1 cellular context compared by ENCODE assay signal in the genomic region with DNA sequence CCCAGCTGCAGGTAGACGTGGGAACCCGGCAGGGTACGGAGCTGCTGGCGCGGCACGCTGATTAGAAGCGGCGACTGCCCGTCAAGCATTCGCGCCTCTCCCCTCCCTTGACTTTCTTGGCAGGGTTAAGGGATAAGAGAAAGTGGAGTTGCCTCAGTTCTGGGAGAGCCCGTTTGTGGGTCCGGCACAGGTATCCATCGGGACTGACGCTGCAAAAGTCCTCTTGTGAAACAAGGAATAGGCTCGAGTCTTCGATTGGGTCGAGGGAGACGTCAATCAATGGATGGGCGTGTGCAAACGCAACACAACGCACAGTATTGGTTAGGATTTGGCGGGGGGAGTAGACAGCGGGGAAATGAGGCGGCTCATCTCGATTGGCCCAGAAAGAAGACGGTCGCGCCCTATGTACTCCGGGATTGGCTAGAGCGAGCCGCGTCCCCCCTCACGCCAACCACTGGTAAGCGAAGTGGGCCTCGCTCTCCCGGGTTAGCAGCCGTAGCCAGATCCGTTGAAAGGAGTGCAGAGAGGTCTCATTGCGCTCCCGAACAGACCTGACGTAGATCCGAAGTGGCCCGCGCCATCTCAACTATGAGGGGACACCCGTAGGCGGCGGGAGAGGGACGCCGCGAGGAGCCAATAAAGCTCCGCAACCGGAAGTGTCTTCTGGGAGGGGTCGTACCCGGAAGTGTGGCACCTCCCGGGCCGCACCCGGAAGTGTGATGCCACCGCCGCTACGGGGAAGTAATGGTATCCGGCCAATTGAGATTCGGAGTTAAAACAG.
A peak's percentile ranks its signal among the peaks of the same experiment; 100 is the strongest.
TF ChIP-seq lines count a peak whose summit lies in the region.

Gene MON1B, plus strand, starts transcription at position 713 of the 781 bp plus-strand sequence. CDS start 296 bp downstream, outside the sequence.

TF ChIP-seq in K562, 482 proteins besides CTCF, POLR2A, EP300 and RAD21 (continued from another document and continues in another):
- TF ChIP-seq ASH1L (IDR thresholded peaks at IDR 0.05; ENCODE audit: borderline replicate concordance, low read depth, partially characterized antibody) (peak; percentile 91), ETV1 (tag; conservative IDR thresholded peaks at IDR 0.05; ENCODE audit: low read depth) (peak; percentile 96), DPF2 (IDR thresholded peaks at IDR 0.05) (no peak), TEAD1 (CRISPR knock-in tag; IDR thresholded peaks at IDR 0.05) (0 out of 4 replicates have a peak, but pooled peaks of 1 of the 2 experiments have one; percentile 26), GMEB1 (CRISPR knock-in tag; IDR thresholded peaks at IDR 0.05) (peak; percentile 40), MAZ (CRISPR knock-in tag; conservative IDR thresholded peaks at IDR 0.05 in 1 of 2, IDR thresholded peaks at IDR 0.05 in 1 of 2) (peak; percentile 79 to 85; a peak in 3 of 4 replicates), CBFA2T3 (IDR thresholded peaks at IDR 0.05) (no peak), EP400 (IDR thresholded peaks at IDR 0.05) (peak; percentile 92), FOS (IDR thresholded peaks at IDR 0.05; ENCODE audit: extremely low read depth, insufficient read length) (peak; percentile 79), RBM34 (IDR thresholded peaks at IDR 0.05; ENCODE audit: borderline replicate concordance, insufficient read depth, low read length) (no peak), L3MBTL2 (IDR thresholded peaks at IDR 0.05) (peak; percentile 60), MEIS2 (IDR thresholded peaks at IDR 0.05; ENCODE audit: partially characterized antibody) (peak; percentile 61), CBFB (CRISPR knock-in tag; IDR thresholded peaks at IDR 0.05) (0 out of 2 replicates have a peak, but pooled peaks have one; percentile 21), COPS2 (conservative IDR thresholded peaks at IDR 0.05) (no peak), E2F6 (IDR thresholded peaks at IDR 0.05; ENCODE audit: borderline replicate concordance in 1 of 2, extremely low read depth in 1 of 2, insufficient read depth in 1 of 2, insufficient read length in 1 of 2, low read depth in 1 of 2, low read length in 1 of 2, poor library complexity in 1 of 2, severe bottlenecking in 1 of 2) (peak; percentile 26 to 58), ZNF280A (IDR thresholded peaks at IDR 0.05; ENCODE audit: low read depth, partially characterized antibody) (no peak), MXD1 (CRISPR knock-in tag; IDR thresholded peaks at IDR 0.05; ENCODE audit: borderline replicate concordance, poor library complexity, severe bottlenecking) (no peak), KLF1 (tag; IDR thresholded peaks at IDR 0.05) (peak; percentile 77; the same call in 1 of the 2 replicates), TAF7 (tag; IDR thresholded peaks at IDR 0.05) (peak; percentile 76), ZNF408 (CRISPR knock-in tag; IDR thresholded peaks at IDR 0.05; ENCODE audit: low read depth) (no peak), PHF8 (IDR thresholded peaks at IDR 0.05; ENCODE audit: borderline replicate concordance, low read length) (peak; percentile 87), SLC30A9 (CRISPR knock-in tag; IDR thresholded peaks at IDR 0.05) (no peak), HDAC2 (IDR thresholded peaks at IDR 0.05) (peak; percentile 45; the same call in 1 of the 2 replicates), POLR2AphosphoS5 (IDR thresholded peaks at IDR 0.05; ENCODE audit: control insufficient read depth, insufficient read depth, low read depth, low read length) (peak; percentile 79), CHCHD3 (CRISPR knock-in tag; IDR thresholded peaks at IDR 0.05) (no peak), ZNF277 (CRISPR knock-in tag; IDR thresholded peaks at IDR 0.05; ENCODE audit: borderline replicate concordance) (no peak), ZNF324 (CRISPR knock-in tag; IDR thresholded peaks at IDR 0.05) (no peak), ZFX (CRISPR knock-in tag; IDR thresholded peaks at IDR 0.05) (peak; percentile 84), NFIX (CRISPR knock-in tag; IDR thresholded peaks at IDR 0.05; ENCODE audit: low read depth) (no peak)
- TF ChIP-seq, protein P1, sequence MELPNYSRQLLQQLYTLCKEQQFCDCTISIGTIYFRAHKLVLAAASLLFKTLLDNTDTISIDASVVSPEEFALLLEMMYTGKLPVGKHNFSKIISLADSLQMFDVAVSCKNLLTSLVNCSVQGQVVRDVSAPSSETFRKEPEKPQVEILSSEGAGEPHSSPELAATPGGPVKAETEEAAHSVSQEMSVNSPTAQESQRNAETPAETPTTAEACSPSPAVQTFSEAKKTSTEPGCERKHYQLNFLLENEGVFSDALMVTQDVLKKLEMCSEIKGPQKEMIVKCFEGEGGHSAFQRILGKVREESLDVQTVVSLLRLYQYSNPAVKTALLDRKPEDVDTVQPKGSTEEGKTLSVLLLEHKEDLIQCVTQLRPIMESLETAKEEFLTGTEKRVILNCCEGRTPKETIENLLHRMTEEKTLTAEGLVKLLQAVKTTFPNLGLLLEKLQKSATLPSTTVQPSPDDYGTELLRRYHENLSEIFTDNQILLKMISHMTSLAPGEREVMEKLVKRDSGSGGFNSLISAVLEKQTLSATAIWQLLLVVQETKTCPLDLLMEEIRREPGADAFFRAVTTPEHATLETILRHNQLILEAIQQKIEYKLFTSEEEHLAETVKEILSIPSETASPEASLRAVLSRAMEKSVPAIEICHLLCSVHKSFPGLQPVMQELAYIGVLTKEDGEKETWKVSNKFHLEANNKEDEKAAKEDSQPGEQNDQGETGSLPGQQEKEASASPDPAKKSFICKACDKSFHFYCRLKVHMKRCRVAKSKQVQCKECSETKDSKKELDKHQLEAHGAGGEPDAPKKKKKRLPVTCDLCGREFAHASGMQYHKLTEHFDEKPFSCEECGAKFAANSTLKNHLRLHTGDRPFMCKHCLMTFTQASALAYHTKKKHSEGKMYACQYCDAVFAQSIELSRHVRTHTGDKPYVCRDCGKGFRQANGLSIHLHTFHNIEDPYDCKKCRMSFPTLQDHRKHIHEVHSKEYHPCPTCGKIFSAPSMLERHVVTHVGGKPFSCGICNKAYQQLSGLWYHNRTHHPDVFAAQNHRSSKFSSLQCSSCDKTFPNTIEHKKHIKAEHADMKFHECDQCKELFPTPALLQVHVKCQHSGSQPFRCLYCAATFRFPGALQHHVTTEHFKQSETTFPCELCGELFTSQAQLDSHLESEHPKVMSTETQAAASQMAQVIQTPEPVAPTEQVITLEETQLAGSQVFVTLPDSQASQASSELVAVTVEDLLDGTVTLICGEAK (IDR thresholded peaks at IDR 0.05): peak; percentile 97
- TF ChIP-seq, protein P1 (CRISPR knock-in tag; IDR thresholded peaks at IDR 0.05): no peak
- TF ChIP-seq, protein P2, sequence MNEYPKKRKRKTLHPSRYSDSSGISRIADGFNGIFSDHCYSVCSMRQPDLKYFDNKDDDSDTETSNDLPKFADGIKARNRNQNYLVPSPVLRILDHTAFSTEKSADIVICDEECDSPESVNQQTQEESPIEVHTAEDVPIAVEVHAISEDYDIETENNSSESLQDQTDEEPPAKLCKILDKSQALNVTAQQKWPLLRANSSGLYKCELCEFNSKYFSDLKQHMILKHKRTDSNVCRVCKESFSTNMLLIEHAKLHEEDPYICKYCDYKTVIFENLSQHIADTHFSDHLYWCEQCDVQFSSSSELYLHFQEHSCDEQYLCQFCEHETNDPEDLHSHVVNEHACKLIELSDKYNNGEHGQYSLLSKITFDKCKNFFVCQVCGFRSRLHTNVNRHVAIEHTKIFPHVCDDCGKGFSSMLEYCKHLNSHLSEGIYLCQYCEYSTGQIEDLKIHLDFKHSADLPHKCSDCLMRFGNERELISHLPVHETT (CRISPR knock-in tag; conservative IDR thresholded peaks at IDR 0.05 in 1 of 2, IDR thresholded peaks at IDR 0.05 in 1 of 2): 0 out of 4 replicates have a peak, but pooled peaks of 1 of the 2 experiments have one; percentile 1
- TF ChIP-seq, protein P3, sequence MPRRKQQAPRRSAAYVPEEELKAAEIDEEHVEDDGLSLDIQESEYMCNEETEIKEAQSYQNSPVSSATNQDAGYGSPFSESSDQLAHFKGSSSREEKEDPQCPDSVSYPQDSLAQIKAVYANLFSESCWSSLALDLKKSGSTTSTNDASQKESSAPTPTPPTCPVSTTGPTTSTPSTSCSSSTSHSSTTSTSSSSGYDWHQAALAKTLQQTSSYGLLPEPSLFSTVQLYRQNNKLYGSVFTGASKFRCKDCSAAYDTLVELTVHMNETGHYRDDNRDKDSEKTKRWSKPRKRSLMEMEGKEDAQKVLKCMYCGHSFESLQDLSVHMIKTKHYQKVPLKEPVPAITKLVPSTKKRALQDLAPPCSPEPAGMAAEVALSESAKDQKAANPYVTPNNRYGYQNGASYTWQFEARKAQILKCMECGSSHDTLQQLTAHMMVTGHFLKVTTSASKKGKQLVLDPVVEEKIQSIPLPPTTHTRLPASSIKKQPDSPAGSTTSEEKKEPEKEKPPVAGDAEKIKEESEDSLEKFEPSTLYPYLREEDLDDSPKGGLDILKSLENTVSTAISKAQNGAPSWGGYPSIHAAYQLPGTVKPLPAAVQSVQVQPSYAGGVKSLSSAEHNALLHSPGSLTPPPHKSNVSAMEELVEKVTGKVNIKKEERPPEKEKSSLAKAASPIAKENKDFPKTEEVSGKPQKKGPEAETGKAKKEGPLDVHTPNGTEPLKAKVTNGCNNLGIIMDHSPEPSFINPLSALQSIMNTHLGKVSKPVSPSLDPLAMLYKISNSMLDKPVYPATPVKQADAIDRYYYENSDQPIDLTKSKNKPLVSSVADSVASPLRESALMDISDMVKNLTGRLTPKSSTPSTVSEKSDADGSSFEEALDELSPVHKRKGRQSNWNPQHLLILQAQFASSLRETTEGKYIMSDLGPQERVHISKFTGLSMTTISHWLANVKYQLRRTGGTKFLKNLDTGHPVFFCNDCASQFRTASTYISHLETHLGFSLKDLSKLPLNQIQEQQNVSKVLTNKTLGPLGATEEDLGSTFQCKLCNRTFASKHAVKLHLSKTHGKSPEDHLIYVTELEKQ (CRISPR knock-in tag; IDR thresholded peaks at IDR 0.05): no peak
